1 cellular context compared by ENCODE assay signal in the genomic region with DNA sequence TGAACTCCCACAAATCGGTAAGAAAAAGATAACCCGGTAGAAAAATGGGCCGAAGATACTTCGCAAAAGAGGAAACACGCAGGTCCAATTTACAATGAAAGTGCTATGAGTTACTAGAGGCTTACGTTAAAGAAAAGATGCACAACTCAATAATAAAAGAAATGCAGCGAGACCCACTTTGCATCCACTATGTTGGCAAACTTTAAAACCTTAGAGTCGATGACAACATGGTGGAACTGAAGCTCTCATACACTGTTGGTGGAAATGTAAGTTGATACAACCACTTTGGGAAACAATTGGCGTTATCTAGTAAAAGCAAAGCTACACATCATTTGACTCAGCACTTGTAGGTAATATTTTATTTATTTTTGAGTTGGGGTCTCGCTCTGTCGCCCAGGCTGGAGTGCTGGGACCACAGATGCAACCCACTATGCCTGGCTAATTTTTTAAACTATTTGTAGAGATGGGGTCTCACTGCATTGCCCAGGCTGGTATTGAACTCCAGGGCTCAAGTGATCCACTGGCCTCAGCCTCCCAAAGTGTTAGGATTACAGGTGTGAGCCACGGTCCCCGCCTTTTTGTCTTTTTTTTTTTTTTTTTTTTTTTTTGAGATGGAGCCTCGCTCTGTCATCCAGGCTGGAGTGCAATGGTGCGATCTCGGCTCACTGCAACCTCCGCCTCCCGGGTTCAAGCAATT.
TF ChIP-seq lines count a peak whose summit lies in the region.

No MANE protein-coding gene starts in this region.

TF ChIP-seq in liver, 16 proteins besides CTCF, POLR2A, EP300 and RAD21 (continued from another document):
- TF ChIP-seq, protein P1, sequence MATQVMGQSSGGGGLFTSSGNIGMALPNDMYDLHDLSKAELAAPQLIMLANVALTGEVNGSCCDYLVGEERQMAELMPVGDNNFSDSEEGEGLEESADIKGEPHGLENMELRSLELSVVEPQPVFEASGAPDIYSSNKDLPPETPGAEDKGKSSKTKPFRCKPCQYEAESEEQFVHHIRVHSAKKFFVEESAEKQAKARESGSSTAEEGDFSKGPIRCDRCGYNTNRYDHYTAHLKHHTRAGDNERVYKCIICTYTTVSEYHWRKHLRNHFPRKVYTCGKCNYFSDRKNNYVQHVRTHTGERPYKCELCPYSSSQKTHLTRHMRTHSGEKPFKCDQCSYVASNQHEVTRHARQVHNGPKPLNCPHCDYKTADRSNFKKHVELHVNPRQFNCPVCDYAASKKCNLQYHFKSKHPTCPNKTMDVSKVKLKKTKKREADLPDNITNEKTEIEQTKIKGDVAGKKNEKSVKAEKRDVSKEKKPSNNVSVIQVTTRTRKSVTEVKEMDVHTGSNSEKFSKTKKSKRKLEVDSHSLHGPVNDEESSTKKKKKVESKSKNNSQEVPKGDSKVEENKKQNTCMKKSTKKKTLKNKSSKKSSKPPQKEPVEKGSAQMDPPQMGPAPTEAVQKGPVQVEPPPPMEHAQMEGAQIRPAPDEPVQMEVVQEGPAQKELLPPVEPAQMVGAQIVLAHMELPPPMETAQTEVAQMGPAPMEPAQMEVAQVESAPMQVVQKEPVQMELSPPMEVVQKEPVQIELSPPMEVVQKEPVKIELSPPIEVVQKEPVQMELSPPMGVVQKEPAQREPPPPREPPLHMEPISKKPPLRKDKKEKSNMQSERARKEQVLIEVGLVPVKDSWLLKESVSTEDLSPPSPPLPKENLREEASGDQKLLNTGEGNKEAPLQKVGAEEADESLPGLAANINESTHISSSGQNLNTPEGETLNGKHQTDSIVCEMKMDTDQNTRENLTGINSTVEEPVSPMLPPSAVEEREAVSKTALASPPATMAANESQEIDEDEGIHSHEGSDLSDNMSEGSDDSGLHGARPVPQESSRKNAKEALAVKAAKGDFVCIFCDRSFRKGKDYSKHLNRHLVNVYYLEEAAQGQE (IDR thresholded peaks at IDR 0.05), result no peak
- TF ChIP-seq EGR1 (IDR thresholded peaks at IDR 0.05; ENCODE audit: low read depth in 2 of 2), result no peak
- TF ChIP-seq, protein P2, sequence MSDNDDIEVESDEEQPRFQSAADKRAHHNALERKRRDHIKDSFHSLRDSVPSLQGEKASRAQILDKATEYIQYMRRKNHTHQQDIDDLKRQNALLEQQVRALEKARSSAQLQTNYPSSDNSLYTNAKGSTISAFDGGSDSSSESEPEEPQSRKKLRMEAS (IDR thresholded peaks at IDR 0.05), result no peak
- no peak for TF ChIP-seq FOXA1 (IDR thresholded peaks at IDR 0.05)
TF ChIP-seq in liver: peak in this region for 0.
